8 cellular contexts compared by ENCODE assay signal in genomic region chr6:158230967-158231550, GRCh38.
DNase-seq lines count a peak whose midpoint lies in the region; ATAC-seq lines count a peak whose summit lies in the region.

No MANE protein-coding gene starts in this region.

- peak overlapping the region; percentile 69 to 87 for H3K9ac ChIP-seq in stomach smooth muscle (ENCODE audit: low read length in 2 of 2)

- peak overlapping the region; percentile 87 to 95 (median 92) for H3K4me3 Mint-ChIP-seq in immature natural killer cell

- peak overlapping the region; percentile 75 to 85 for H3K27ac Mint-ChIP-seq in activated naive CD4-positive, alpha-beta T cell treated with anti-CD3 and anti-CD28 coated beads, Interleukin-2, amount 50 U/mL, for 72 hours
- peak overlapping the region; percentile 85 to 95 (median 90) for H3K27ac Mint-ChIP-seq in immature natural killer cell

- ATAC-seq in activated naive CD4-positive, alpha-beta T cell treated with anti-CD3 and anti-CD28 coated beads, Interleukin-2, amount 50 U/mL, for 72 hours = no peak
- ATAC-seq in HG03196 (IDR thresholded peaks at IDR 0.05; ENCODE audit: unreplicated experiment) (no peak), GM19395 (IDR thresholded peaks at IDR 0.05; ENCODE audit: unreplicated experiment) (no peak)

- H3K4me1 ChIP-seq in stomach smooth muscle (ENCODE audit: control insufficient read depth, insufficient read depth, low read length) = peaks cover 21% of the 10 kb centered on the region

- peak; percentile 48 for DNase-seq in DMS153 treated with DMSO at 0.1 percent for 48 hours (lab: John Stamatoyannopoulos, UW; ENCODE audit: unreplicated experiment)
- no peak for DNase-seq in DMS153 (lab: John Stamatoyannopoulos, UW)
- DNase-seq in activated naive CD4-positive, alpha-beta T cell treated with anti-CD3 and anti-CD28 coated beads, Interleukin-2, amount 50 U/mL, for 72 hours (ENCODE audit: low spot score in 2 of 2) = no peak
- DNase-seq in immature natural killer cell = no peak
- DNase-seq in HuH-7.5 (ENCODE audit: low spot score) = no peak

- peaks cover 8 to 23% (median 16%) of the 10 kb centered on the region in 3 donors for H3K27me3 Mint-ChIP-seq in immature natural killer cell (ENCODE audit: low read depth in 3 of 3)

- peak overlapping the region; percentile 34 to 86 for H3K4me3 ChIP-seq in stomach smooth muscle (ENCODE audit: low read length in 2 of 2)

- peaks cover 26 to 32% of the 10 kb centered on the region in 2 donors for H3K4me1 Mint-ChIP-seq in immature natural killer cell

- H3K36me3 ChIP-seq in stomach smooth muscle (ENCODE audit: control insufficient read depth in 2 of 2, insufficient read depth in 2 of 2, low read length in 2 of 2) = no peaks in the 10 kb centered on the region

- H3K27me3 ChIP-seq in stomach smooth muscle (ENCODE audit: control insufficient read depth in 1 of 2, insufficient read depth in 2 of 2, low read length in 2 of 2) = no peaks in the 10 kb centered on the region

- H3K36me3 Mint-ChIP-seq in activated naive CD4-positive, alpha-beta T cell treated with anti-CD3 and anti-CD28 coated beads, Interleukin-2, amount 50 U/mL, for 72 hours = peaks cover 0 to 8% of the 10 kb centered on the region in 2 donors
- no peaks in the 10 kb centered on the region for H3K36me3 Mint-ChIP-seq in immature natural killer cell

- peak overlapping the region; percentile 84 for H3K27ac ChIP-seq in stomach smooth muscle (ENCODE audit: low read length)

- H3K9me3 ChIP-seq in stomach smooth muscle (ENCODE audit: control insufficient read depth in 2 of 2, low read length in 2 of 2) = no peaks in the 10 kb centered on the region

- H3K9me3 Mint-ChIP-seq in activated naive CD4-positive, alpha-beta T cell treated with anti-CD3 and anti-CD28 coated beads, Interleukin-2, amount 50 U/mL, for 72 hours = no peaks in the 10 kb centered on the region
- H3K9me3 Mint-ChIP-seq in immature natural killer cell = no peaks in the 10 kb centered on the region
